ENCODE assay signal across 8 cellular contexts in the genomic region with DNA sequence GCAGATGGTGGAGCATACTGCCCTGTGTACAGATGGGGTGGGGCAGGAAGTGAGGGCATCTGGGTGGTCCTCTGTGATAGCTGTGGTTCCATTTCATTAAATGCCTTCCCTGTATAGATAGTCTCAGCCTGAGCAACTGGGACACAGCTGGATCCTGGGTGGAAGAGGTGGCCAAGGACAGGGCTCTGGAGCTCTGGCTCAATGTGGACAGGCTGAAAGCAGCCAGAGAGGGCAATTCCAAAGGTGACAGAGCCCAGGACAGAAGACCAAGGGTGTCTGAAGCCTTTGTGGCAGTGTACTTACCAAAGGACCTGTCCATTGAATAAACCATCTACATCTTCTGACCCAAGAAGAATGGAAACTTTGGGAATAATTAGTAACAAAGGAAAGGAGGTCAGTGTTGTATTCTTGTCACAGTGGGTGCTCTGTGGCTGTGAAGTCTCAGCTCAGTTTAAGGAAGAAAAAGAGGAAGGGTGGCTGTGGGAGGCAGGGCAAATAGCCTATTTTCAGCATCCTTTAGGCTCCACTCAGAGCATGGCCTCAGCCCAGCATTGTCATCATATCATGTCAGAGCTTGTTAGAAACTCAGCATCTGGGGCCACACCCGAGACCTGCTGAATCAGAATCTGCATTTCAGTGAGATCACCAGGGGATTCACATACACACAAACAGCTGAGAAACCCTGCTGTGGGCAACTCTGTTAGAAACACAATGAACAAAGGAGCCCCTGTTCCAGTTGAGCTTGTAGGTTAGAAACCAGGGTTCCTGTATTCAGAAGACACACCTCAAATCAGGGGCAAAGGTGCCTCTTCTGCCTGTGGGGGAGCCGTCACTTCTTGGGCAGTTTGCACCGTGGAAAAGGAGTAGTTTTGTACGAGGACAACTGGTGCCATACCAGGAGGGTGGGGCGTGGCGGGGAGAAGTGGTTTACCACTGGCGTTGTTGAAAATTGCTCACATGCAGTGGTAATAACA.
DNase-seq lines count a peak whose midpoint lies in the region; ATAC-seq and TF ChIP-seq lines count a peak whose summit lies in the region.

No MANE protein-coding gene starts in this region.

- H3K4me3 Mint-ChIP-seq in activated CD8-positive, alpha-beta T cell treated with anti-CD3 and anti-CD28 coated beads for 36 hours = peak overlapping the region; percentile 35
- H3K4me3 Mint-ChIP-seq in glutamatergic neuron (ENCODE audit: unreplicated experiment) = no peak overlapping the region

- DNase-seq in Ammon's horn (ENCODE audit: low spot score) (peak; percentile 31), glutamatergic neuron (no peak), NCI-H1694 (lab: John Stamatoyannopoulos, UW) (no peak), SKM-1 treated with dmso at 0.1 percent for 144 hours (lab: John Stamatoyannopoulos, UW; ENCODE audit: unreplicated experiment) (no peak)
- peak; percentile 92 for DNase-seq in activated CD8-positive, alpha-beta T cell treated with anti-CD3 and anti-CD28 coated beads for 36 hours
- DNase-seq in stimulated activated CD4-positive, alpha-beta T cell treated with anti-CD3 and anti-CD28 coated beads, Interleukin-4, amount 100 ng/mL, for 4 hours = peak; percentile 52 to 69

- no peak for TF ChIP-seq CTCF in activated CD8-positive, alpha-beta T cell treated with anti-CD3 and anti-CD28 coated beads for 36 hours (IDR thresholded peaks at IDR 0.05)
- no peak for TF ChIP-seq CTCF in glutamatergic neuron (IDR thresholded peaks at IDR 0.05; ENCODE audit: partially characterized antibody, unreplicated experiment)

- POLR2A ChIA-PET in activated CD8-positive, alpha-beta T cell treated with anti-CD3 and anti-CD28 coated beads for 36 hours (lab: Charles Lee) = interaction anchor here (0.7 to 1.6 kb wide), 6 partner anchors 9 to 395 kb away, joined by 3 to 7 read pairs (median 4); no protein-coding TSS in a partner anchor

- ATAC-seq in GM19463 (IDR thresholded peaks at IDR 0.05; ENCODE audit: unreplicated experiment) (peak; percentile 58), HG03565 (IDR thresholded peaks at IDR 0.05; ENCODE audit: unreplicated experiment) (peak; percentile 40)
- ATAC-seq in activated CD8-positive, alpha-beta T cell treated with anti-CD3 and anti-CD28 coated beads for 36 hours = peak; percentile 71

- CTCF ChIA-PET in activated CD8-positive, alpha-beta T cell treated with anti-CD3 and anti-CD28 coated beads for 36 hours (lab: Charles Lee) = interaction anchor here (1.0 to 2.4 kb wide), 5 partner anchors 18 to 547 kb away, joined by 3 to 8 read pairs (median 5); no protein-coding TSS in a partner anchor

- intact Hi-C loops in activated CD8-positive, alpha-beta T cell treated with anti-CD3 and anti-CD28 coated beads for 36 hours (cut with micrococcal nuclease) = loop anchor here (1.0 kb wide), 1 partner anchor 33 kb away; no protein-coding TSS in a partner anchor

- peaks cover 51% of the 10 kb centered on the region for H3K36me3 Mint-ChIP-seq in activated CD8-positive, alpha-beta T cell treated with anti-CD3 and anti-CD28 coated beads for 36 hours (ENCODE audit: low read depth)
- no peaks in the 10 kb centered on the region for H3K36me3 Mint-ChIP-seq in glutamatergic neuron (ENCODE audit: unreplicated experiment)

- peaks cover 62% of the 10 kb centered on the region for H3K4me1 Mint-ChIP-seq in activated CD8-positive, alpha-beta T cell treated with anti-CD3 and anti-CD28 coated beads for 36 hours (ENCODE audit: low read depth)
- H3K4me1 Mint-ChIP-seq in glutamatergic neuron (ENCODE audit: low read depth, unreplicated experiment) = peaks cover 21% of the 10 kb centered on the region

- no peaks in the 10 kb centered on the region for H3K9me3 Mint-ChIP-seq in activated CD8-positive, alpha-beta T cell treated with anti-CD3 and anti-CD28 coated beads for 36 hours
- H3K9me3 Mint-ChIP-seq in glutamatergic neuron (ENCODE audit: unreplicated experiment) = peaks cover 2% of the 10 kb centered on the region

- no peaks in the 10 kb centered on the region for H3K27me3 Mint-ChIP-seq in activated CD8-positive, alpha-beta T cell treated with anti-CD3 and anti-CD28 coated beads for 36 hours
- H3K27me3 Mint-ChIP-seq in glutamatergic neuron (ENCODE audit: unreplicated experiment) = no peaks in the 10 kb centered on the region

- peak overlapping the region; percentile 83 for H3K27ac Mint-ChIP-seq in activated CD8-positive, alpha-beta T cell treated with anti-CD3 and anti-CD28 coated beads for 36 hours
- H3K27ac Mint-ChIP-seq in glutamatergic neuron (ENCODE audit: unreplicated experiment) = peak overlapping the region; percentile 78

Comparison
In these comparisons a context has a peak if more than half of its experiments do, and no peak if none do; other contexts are left out.
1. DNase-seq: peak in Ammon's horn (single experiment), activated CD8-positive, alpha-beta T cell treated with anti-CD3 and anti-CD28 coated beads for 36 hours (single experiment) and stimulated activated CD4-positive, alpha-beta T cell treated with anti-CD3 and anti-CD28 coated beads, Interleukin-4, amount 100 ng/mL, for 4 hours (2 of 2); none in glutamatergic neuron (single experiment), NCI-H1694 (single experiment) and SKM-1 treated with dmso at 0.1 percent for 144 hours (single experiment).
2. Peak in every context shown above with its lines, with median percentiles within 50 percentile points of each other: ATAC-seq.